ENCODE assay signal across 1 cellular context in genomic region chr22:31079095-31079642, GRCh38.
TF ChIP-seq lines count a peak whose summit lies in the region.

No MANE protein-coding gene starts in this region.

TF ChIP-seq in HepG2, 621 proteins besides CTCF, POLR2A, EP300 and RAD21 (continued from another document and continues in another):
- TF ChIP-seq ZBTB10 (CRISPR knock-in tag; IDR thresholded peaks at IDR 0.05; ENCODE audit: borderline replicate concordance) (peak; percentile 58; the same call in 1 of the 2 replicates), TRAFD1 (CRISPR knock-in tag; IDR thresholded peaks at IDR 0.05; ENCODE audit: borderline replicate concordance) (no peak), ZKSCAN1 (IDR thresholded peaks at IDR 0.05; ENCODE audit: low read length) (no peak), XRCC5 (optimal IDR thresholded peaks at IDR 0.05; ENCODE audit: low read length) (peak; percentile 71), SMAD9 (CRISPR knock-in tag; IDR thresholded peaks at IDR 0.05) (no peak), ZNF639 (CRISPR knock-in tag; conservative IDR thresholded peaks at IDR 0.05) (0 out of 2 replicates have a peak, but pooled peaks have one; percentile 46), EZH2 (conservative IDR thresholded peaks at IDR 0.05; ENCODE audit: low read depth, low read length) (no peak), ZUFSP (CRISPR knock-in tag; IDR thresholded peaks at IDR 0.05; ENCODE audit: borderline replicate concordance) (no peak), IRF9 (CRISPR knock-in tag; IDR thresholded peaks at IDR 0.05; ENCODE audit: borderline replicate concordance) (no peak), ZNF275 (CRISPR knock-in tag; IDR thresholded peaks at IDR 0.05; ENCODE audit: borderline replicate concordance) (no peak), HMGXB3 (CRISPR knock-in tag; IDR thresholded peaks at IDR 0.05; ENCODE audit: borderline replicate concordance) (no peak), SMAD3 (CRISPR knock-in tag; IDR thresholded peaks at IDR 0.05) (no peak; the same call in none of the 2 replicates), ZBTB2 (CRISPR knock-in tag; IDR thresholded peaks at IDR 0.05; ENCODE audit: low read depth) (no peak), ZNF598 (CRISPR knock-in tag; IDR thresholded peaks at IDR 0.05; ENCODE audit: borderline replicate concordance) (no peak), MAZ (IDR thresholded peaks at IDR 0.05; ENCODE audit: borderline replicate concordance, low read depth, low read length) (no peak), MAZ (CRISPR knock-in tag; IDR thresholded peaks at IDR 0.05; ENCODE audit: low read depth) (peak; percentile 74), SNAPC4 (CRISPR knock-in tag; IDR thresholded peaks at IDR 0.05) (0 out of 2 replicates have a peak, but pooled peaks have one; percentile 30), ZNF33A (CRISPR knock-in tag; IDR thresholded peaks at IDR 0.05; ENCODE audit: borderline replicate concordance) (no peak), CREM (IDR thresholded peaks at IDR 0.05) (peak; percentile 25; the same call in 1 of the 2 replicates), CREM (CRISPR knock-in tag; IDR thresholded peaks at IDR 0.05) (no peak), ZNF652 (CRISPR knock-in tag; IDR thresholded peaks at IDR 0.05; ENCODE audit: borderline replicate concordance, low read depth) (no peak), ZNF740 (CRISPR knock-in tag; IDR thresholded peaks at IDR 0.05) (peak; percentile 84; the same call in 1 of the 2 replicates), ZSCAN9 (CRISPR knock-in tag; IDR thresholded peaks at IDR 0.05; ENCODE audit: borderline replicate concordance) (peak; percentile 32; the same call in 1 of the 2 replicates), ZNF18 (CRISPR knock-in tag; IDR thresholded peaks at IDR 0.05; ENCODE audit: insufficient replicate concordance) (peak; percentile 64), SAFB2 (CRISPR knock-in tag; IDR thresholded peaks at IDR 0.05; ENCODE audit: borderline replicate concordance, low read depth) (no peak)
